ENCODE assay signal across 1 cellular context in the genomic region with DNA sequence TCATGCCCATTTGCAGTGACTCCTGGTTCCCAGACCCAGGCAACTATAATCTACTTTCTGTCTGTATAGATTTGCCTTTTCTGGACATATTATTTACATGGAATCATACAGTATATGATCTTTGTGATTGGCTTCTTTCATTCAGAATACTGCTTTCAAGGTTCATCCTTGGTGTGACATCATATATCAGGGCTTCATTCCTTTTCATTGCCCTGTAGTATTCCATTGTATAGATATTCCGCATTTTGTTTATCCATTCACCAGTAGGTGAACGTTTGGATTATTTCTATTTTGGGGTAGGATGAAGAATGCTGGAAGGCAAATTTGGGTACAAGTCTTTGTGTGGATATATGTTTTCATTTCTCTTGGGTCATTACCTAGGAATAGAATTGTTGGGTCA.
TF ChIP-seq lines count a peak whose summit lies in the region.

No MANE protein-coding gene starts in this region.

TF ChIP-seq in WTC11, 78 proteins besides CTCF, POLR2A, EP300 and RAD21 (continued from another document):
- TF ChIP-seq ZSCAN18 (CRISPR knock-in tag; IDR thresholded peaks at IDR 0.05), result no peak
- no peak for TF ChIP-seq SMAD3 (CRISPR knock-in tag; IDR thresholded peaks at IDR 0.05; ENCODE audit: borderline replicate concordance)
- TF ChIP-seq JAZF1 (CRISPR knock-in tag; IDR thresholded peaks at IDR 0.05), result no peak
- TF ChIP-seq ZNF671 (CRISPR knock-in tag; IDR thresholded peaks at IDR 0.05), result no peak
- no peak for TF ChIP-seq TEAD1 (CRISPR knock-in tag; IDR thresholded peaks at IDR 0.05)
- TF ChIP-seq, protein P1, sequence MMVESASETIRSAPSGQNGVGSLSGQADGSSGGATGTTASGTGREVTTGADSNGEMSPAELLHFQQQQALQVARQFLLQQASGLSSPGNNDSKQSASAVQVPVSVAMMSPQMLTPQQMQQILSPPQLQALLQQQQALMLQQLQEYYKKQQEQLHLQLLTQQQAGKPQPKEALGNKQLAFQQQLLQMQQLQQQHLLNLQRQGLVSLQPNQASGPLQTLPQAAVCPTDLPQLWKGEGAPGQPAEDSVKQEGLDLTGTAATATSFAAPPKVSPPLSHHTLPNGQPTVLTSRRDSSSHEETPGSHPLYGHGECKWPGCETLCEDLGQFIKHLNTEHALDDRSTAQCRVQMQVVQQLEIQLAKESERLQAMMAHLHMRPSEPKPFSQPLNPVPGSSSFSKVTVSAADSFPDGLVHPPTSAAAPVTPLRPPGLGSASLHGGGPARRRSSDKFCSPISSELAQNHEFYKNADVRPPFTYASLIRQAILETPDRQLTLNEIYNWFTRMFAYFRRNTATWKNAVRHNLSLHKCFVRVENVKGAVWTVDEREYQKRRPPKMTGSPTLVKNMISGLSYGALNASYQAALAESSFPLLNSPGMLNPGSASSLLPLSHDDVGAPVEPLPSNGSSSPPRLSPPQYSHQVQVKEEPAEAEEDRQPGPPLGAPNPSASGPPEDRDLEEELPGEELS (CRISPR knock-in tag; IDR thresholded peaks at IDR 0.05), result no peak
- TF ChIP-seq ARID4B (CRISPR knock-in tag; IDR thresholded peaks at IDR 0.05; ENCODE audit: borderline replicate concordance), result no peak
- no peak for TF ChIP-seq GRHL2 (CRISPR knock-in tag; IDR thresholded peaks at IDR 0.05; ENCODE audit: insufficient replicate concordance, severe bottlenecking)
- no peak for TF ChIP-seq ATF6 (CRISPR knock-in tag; IDR thresholded peaks at IDR 0.05)
- TF ChIP-seq ETV6 (CRISPR knock-in tag; IDR thresholded peaks at IDR 0.05), result no peak
